33 cellular contexts compared by ENCODE assay signal in genomic region chr10:104908581-104908980, GRCh38.
"Had no signal": no experiment of that assay in that cellular context is flagged by ENCODE, and none has a peak within 500 bp of the region (broad histone marks: within the 10 kb centered on the region; RNA-seq: fewer than 3 reads in every experiment).

No MANE protein-coding gene starts in this region.

- ATAC-seq: activated CD8-positive, alpha-beta memory T cell treated with anti-CD3 and anti-CD28 coated beads, Interleukin-2, amount 10 ng/mL, durations not matched to agents 7 days and 5 days; activated CD8-positive, alpha-beta T cell treated with anti-CD3 and anti-CD28 coated beads for 36 hours; body of pancreas had no signal

- H3K36me3 Mint-ChIP-seq: activated CD4-positive, alpha-beta memory T cell treated with anti-CD3 and anti-CD28 coated beads for 36 hours; activated CD8-positive, alpha-beta memory T cell treated with anti-CD3 and anti-CD28 coated beads, Interleukin-2, amount 10 ng/mL, durations not matched to agents 7 days and 5 days; activated naive CD4-positive, alpha-beta T cell treated with anti-CD3 and anti-CD28 coated beads, Interleukin-2, amount 10 ng/mL, durations not matched to agents 7 days and 5 days; activated naive CD4-positive, alpha-beta T cell treated with anti-CD3 and anti-CD28 coated beads, Interleukin-2, amount 50 U/mL, for 24 hours; activated naive CD8-positive, alpha-beta T cell treated with anti-CD3 and anti-CD28 coated beads for 36 hours had no signal

- H3K4me3 ChIP-seq: adrenal gland, body of pancreas, breast epithelium had no signal

- H3K9me3 Mint-ChIP-seq: activated B cell treated with CpG ODN at 0.5 μM for 24 hours; activated CD4-positive, alpha-beta memory T cell treated with anti-CD3 and anti-CD28 coated beads for 36 hours; activated CD4-positive, alpha-beta T cell treated with anti-CD3 and anti-CD28 coated beads, Interleukin-2, amount 10 ng/mL, durations not matched to agents 24 days and 14 days; activated CD8-positive, alpha-beta T cell treated with anti-CD3 and anti-CD28 coated beads for 36 hours; activated naive CD4-positive, alpha-beta T cell treated with anti-CD3 and anti-CD28 coated beads, Interleukin-2, amount 10 ng/mL, durations not matched to agents 7 days and 5 days; activated naive CD4-positive, alpha-beta T cell treated with anti-CD3 and anti-CD28 coated beads, Interleukin-2, amount 50 U/mL, for 24 hours; activated naive CD8-positive, alpha-beta T cell treated with anti-CD3 and anti-CD28 coated beads for 36 hours; activated T-cell treated with anti-CD3 and anti-CD28 coated beads, Interleukin-2, amount 50 U/mL, for 24 hours; activated T-helper 2 cell treated with anti-CD3 and anti-CD28 coated beads, Interferon-gamma antibody, Interleukin-2, Interleukin-4, amounts not matched to agents 10 μg/mL and 5 μg/mL and 100 μg/mL, durations not matched to agents 14 hours and 24 hours and 36 hours; central memory CD8-positive, alpha-beta T cell; T-helper 1 cell treated with Interleukin-12 subunit alpha and Interleukin-12 subunit beta and Interleukin-4 antibody, amounts not matched to agents 30 μg/mL and 1 μg/mL, for 36 hours; T-helper 2 cell treated with Interferon-gamma antibody and Interleukin-4, amounts not matched to agents 5 μg/mL and 100 μg/mL, for 36 hours had no signal

- H3K4me1 ChIP-seq: adrenal gland, body of pancreas, breast epithelium had no signal

- H3K27me3 ChIP-seq: adrenal gland, body of pancreas, brain microvascular endothelial cell had no signal

- H3K36me3 ChIP-seq: adrenal gland, brain microvascular endothelial cell, breast epithelium had no signal

- H3K9me3 ChIP-seq: adrenal gland, body of pancreas, breast epithelium had no signal

- DNase-seq: activated B cell treated with CpG ODN at 0.5 μM for 24 hours; activated CD4-positive, alpha-beta memory T cell treated with anti-CD3 and anti-CD28 coated beads for 36 hours; activated CD4-positive, alpha-beta T cell treated with anti-CD3 and anti-CD28 coated beads for 4 hours; activated CD4-positive, alpha-beta T cell treated with anti-CD3 and anti-CD28 coated beads, Interleukin-2, amount 10 ng/mL, durations not matched to agents 24 days and 14 days; activated CD4-positive, alpha-beta T cell treated with anti-CD3 and anti-CD28 coated beads, Interleukin-2, amount 50 U/mL, for 1 hour; activated CD4-positive, alpha-beta T cell treated with anti-CD3 and anti-CD28 coated beads, Interleukin-2, amount 50 U/mL, for 4 hours; activated CD4-positive, CD25-positive, alpha-beta regulatory T cell treated with anti-CD3 and anti-CD28 coated beads, Interleukin-2, amount 50 U/mL, for 72 hours; activated CD8-positive, alpha-beta memory T cell treated with anti-CD3 and anti-CD28 coated beads, Interleukin-2, amount 10 ng/mL, durations not matched to agents 7 days and 5 days; activated CD8-positive, alpha-beta memory T cell treated with anti-CD3 and anti-CD28 coated beads, Interleukin-2, amount 50 U/mL, for 48 hours; activated CD8-positive, alpha-beta T cell treated with anti-CD3 and anti-CD28 coated beads for 36 hours; activated effector memory CD4-positive, alpha-beta T cell treated with Interleukin-2 at 50 U/mL for 16 hours; activated gamma-delta T cell; activated naive CD4-positive, alpha-beta T cell treated with anti-CD3 and anti-CD28 coated beads, Interleukin-2, amount 10 ng/mL, durations not matched to agents 7 days and 5 days; activated naive CD4-positive, alpha-beta T cell treated with Interleukin-2 at 50 U/mL for 16 hours; activated naive CD8-positive, alpha-beta T cell treated with anti-CD3 and anti-CD28 coated beads for 36 hours; activated T-cell treated with anti-CD3 and anti-CD28 coated beads, Interleukin-2, amount 50 U/mL, for 24 hours; activated T-cell treated with anti-CD3 and anti-CD28 coated beads, Interleukin-2, amount 50 U/mL, for 48 hours; adrenal gland; amniotic stem cell; aorta; body of pancreas; brain microvascular endothelial cell; SW 1271; T-helper 1 cell; T-helper 2 cell; T-helper 9 cell had no signal

- H3K27ac ChIP-seq: adrenal gland, body of pancreas, brain microvascular endothelial cell, breast epithelium, VCaP had no signal

- H3K27ac Mint-ChIP-seq: activated B cell treated with CpG ODN at 0.5 μM for 24 hours; activated CD4-positive, alpha-beta memory T cell treated with anti-CD3 and anti-CD28 coated beads for 36 hours; activated CD4-positive, alpha-beta T cell treated with anti-CD3 and anti-CD28 coated beads, Interleukin-2, amount 10 ng/mL, durations not matched to agents 24 days and 14 days; activated CD8-positive, alpha-beta memory T cell treated with anti-CD3 and anti-CD28 coated beads, Interleukin-2, amount 10 ng/mL, durations not matched to agents 7 days and 5 days; activated CD8-positive, alpha-beta T cell treated with anti-CD3 and anti-CD28 coated beads for 36 hours; activated naive CD4-positive, alpha-beta T cell treated with anti-CD3 and anti-CD28 coated beads, Interleukin-2, amount 10 ng/mL, durations not matched to agents 7 days and 5 days; activated naive CD8-positive, alpha-beta T cell treated with anti-CD3 and anti-CD28 coated beads for 36 hours; activated T-cell treated with anti-CD3 and anti-CD28 coated beads, Interleukin-2, amount 50 U/mL, for 24 hours; activated T-helper 2 cell treated with anti-CD3 and anti-CD28 coated beads, Interferon-gamma antibody, Interleukin-2, Interleukin-4, amounts not matched to agents 10 μg/mL and 5 μg/mL and 100 μg/mL, durations not matched to agents 14 hours and 24 hours and 36 hours; T-helper 1 cell treated with Interleukin-12 subunit alpha and Interleukin-12 subunit beta and Interleukin-4 antibody, amounts not matched to agents 30 μg/mL and 1 μg/mL, for 36 hours; T-helper 2 cell treated with Interferon-gamma antibody and Interleukin-4, amounts not matched to agents 5 μg/mL and 100 μg/mL, for 36 hours had no signal
